ENCODE assay signal across 6 cellular contexts in genomic region chr17:75077490-75078096, GRCh38. TPM values are rescaled to one million over a fixed set of nuclear protein-coding genes. Genes with fewer than 3 reads are reported as not detected.
DNase-seq lines count a peak whose midpoint lies in the region; ATAC-seq and TF ChIP-seq lines count a peak whose summit lies in the region.

No MANE protein-coding gene starts in this region.

- POLR2A ChIA-PET in activated CD4-positive, alpha-beta T cell treated with anti-CD3 and anti-CD28 coated beads for 36 hours (lab: Charles Lee): interaction anchor here (0.6 to 1.4 kb wide), 2 partner anchors 12 to 195 kb away, joined by 3 read pairs; no protein-coding TSS in a partner anchor

- TF ChIP-seq CTCF in progenitor cell of endocrine pancreas (IDR thresholded peaks at IDR 0.05; ENCODE audit: unreplicated experiment): no peak

- H3K9me3 Mint-ChIP-seq in activated CD4-positive, alpha-beta T cell treated with anti-CD3 and anti-CD28 coated beads for 36 hours (ENCODE audit: low read depth): no peaks in the 10 kb centered on the region
- no peaks in the 10 kb centered on the region for H3K9me3 Mint-ChIP-seq in progenitor cell of endocrine pancreas (ENCODE audit: low read depth)

- ATAC-seq in GM19463 (IDR thresholded peaks at IDR 0.05; ENCODE audit: unreplicated experiment): peak; percentile 43
- peak; percentile 79 for ATAC-seq in activated CD4-positive, alpha-beta T cell treated with anti-CD3 and anti-CD28 coated beads for 36 hours

- peak; percentile 72 for DNase-seq in activated CD4-positive, alpha-beta T cell treated with anti-CD3 and anti-CD28 coated beads for 36 hours
- DNase-seq in glomerular visceral epithelial cell (ENCODE audit: extremely low spot score): peak; percentile 33
- peak; percentile 54 for DNase-seq in stimulated activated CD4-positive, alpha-beta T cell treated with anti-CD3 and anti-CD28 coated beads, Interleukin-4, amount 100 ng/mL, for 24 hours
- no peak for DNase-seq in progenitor cell of endocrine pancreas (ENCODE audit: low spot score, unreplicated experiment)
- DNase-seq in A172 (ENCODE audit: low spot score): no peak

- intact Hi-C loops in activated CD4-positive, alpha-beta T cell treated with anti-CD3 and anti-CD28 coated beads for 36 hours (cut with DNase I, micrococcal nuclease): no loop called here

- H3K4me3 Mint-ChIP-seq in activated CD4-positive, alpha-beta T cell treated with anti-CD3 and anti-CD28 coated beads for 36 hours: peak overlapping the region; percentile 41
- no peak overlapping the region for H3K4me3 Mint-ChIP-seq in progenitor cell of endocrine pancreas (ENCODE audit: low read depth)

- H3K36me3 Mint-ChIP-seq in activated CD4-positive, alpha-beta T cell treated with anti-CD3 and anti-CD28 coated beads for 36 hours (ENCODE audit: low read depth): no peaks in the 10 kb centered on the region
- no peaks in the 10 kb centered on the region for H3K36me3 Mint-ChIP-seq in progenitor cell of endocrine pancreas (ENCODE audit: insufficient read depth)

- peaks cover 30% of the 10 kb centered on the region for H3K4me1 Mint-ChIP-seq in activated CD4-positive, alpha-beta T cell treated with anti-CD3 and anti-CD28 coated beads for 36 hours
- peaks cover 8% of the 10 kb centered on the region for H3K4me1 Mint-ChIP-seq in progenitor cell of endocrine pancreas (ENCODE audit: low read depth)

- H3K27me3 Mint-ChIP-seq in activated CD4-positive, alpha-beta T cell treated with anti-CD3 and anti-CD28 coated beads for 36 hours: no peaks in the 10 kb centered on the region
- peaks cover 2% of the 10 kb centered on the region for H3K27me3 Mint-ChIP-seq in progenitor cell of endocrine pancreas

- H3K27ac Mint-ChIP-seq in activated CD4-positive, alpha-beta T cell treated with anti-CD3 and anti-CD28 coated beads for 36 hours: peak overlapping the region; percentile 31
- H3K27ac Mint-ChIP-seq in progenitor cell of endocrine pancreas: no peak overlapping the region

- CTCF ChIA-PET in activated CD4-positive, alpha-beta T cell treated with anti-CD3 and anti-CD28 coated beads for 36 hours (lab: Charles Lee): interaction anchor here (0.8 kb wide), 1 partner anchor 36 kb away, joined by 5 read pairs; no protein-coding TSS in a partner anchor

RNA-seq across cellular contexts. Expression of gene SLC16A5, which starts 10.2 kb away (rescaled TPM):
- 1 to 10 TPM; 6.0 to 6.5 TPM for total RNA-seq in activated CD4-positive, alpha-beta T cell treated with anti-CD3 and anti-CD28 coated beads for 36 hours
- 16.0 and 16.9 TPM in 2 replicates for total RNA-seq in progenitor cell of endocrine pancreas
- total RNA-seq in A172 (2014; rRNA removed; shearing (Covaris generic)): 0.10 TPM in 1 of 2 replicates, not detected in the other

RNA-seq across cellular contexts. Expression of gene KCTD2, which starts 30.6 kb away (rescaled TPM):
- 10 to 100 TPM; 15.3 to 16.7 TPM for total RNA-seq in activated CD4-positive, alpha-beta T cell treated with anti-CD3 and anti-CD28 coated beads for 36 hours
- total RNA-seq in progenitor cell of endocrine pancreas: 24.9 and 27.1 TPM in 2 replicates
- total RNA-seq in A172 (2014; rRNA removed; shearing (Covaris generic)): 25.6 and 25.7 TPM in 2 replicates

RNA-seq across cellular contexts. Expression of gene ATP5PD, which starts 30.8 kb away (rescaled TPM):
- total RNA-seq in activated CD4-positive, alpha-beta T cell treated with anti-CD3 and anti-CD28 coated beads for 36 hours: 100 to 1,000 TPM; 194 to 237 TPM
- total RNA-seq in progenitor cell of endocrine pancreas: 160 and 163 TPM in 2 replicates
- total RNA-seq in A172 (2014; rRNA removed; shearing (Covaris generic)): 488 and 584 TPM in 2 replicates

RNA-seq across cellular contexts. Expression of gene ARMC7, which starts 32.2 kb away (rescaled TPM):
- 1 to 10 TPM; 6.7 to 7.7 TPM for total RNA-seq in activated CD4-positive, alpha-beta T cell treated with anti-CD3 and anti-CD28 coated beads for 36 hours
- total RNA-seq in progenitor cell of endocrine pancreas: 16.7 and 16.9 TPM in 2 replicates
- 3.2 and 6.0 TPM in 2 replicates for total RNA-seq in A172 (2014; rRNA removed; shearing (Covaris generic))

RNA-seq across cellular contexts. Expression of gene NT5C, which starts 53.9 kb away (rescaled TPM):
- 10 to 100 TPM; 51.7 to 61.5 TPM for total RNA-seq in activated CD4-positive, alpha-beta T cell treated with anti-CD3 and anti-CD28 coated beads for 36 hours
- total RNA-seq in progenitor cell of endocrine pancreas: 53.3 and 58.8 TPM in 2 replicates
- total RNA-seq in A172 (2014; rRNA removed; shearing (Covaris generic)): 73.6 and 83.9 TPM in 2 replicates

Comparison
In these comparisons a context has a peak if more than half of its experiments do, and no peak if none do; other contexts are left out.
1. DNase-seq: peak in activated CD4-positive, alpha-beta T cell treated with anti-CD3 and anti-CD28 coated beads for 36 hours (single experiment), glomerular visceral epithelial cell (single experiment) and stimulated activated CD4-positive, alpha-beta T cell treated with anti-CD3 and anti-CD28 coated beads, Interleukin-4, amount 100 ng/mL, for 24 hours (single experiment); none in progenitor cell of endocrine pancreas (single experiment) and A172 (single experiment).